Comparison of ENCODE assay signal across 6 cellular contexts in genomic region chr11:97902828-97903227, GRCh38.
"Had no signal": no experiment of that assay in that cellular context is flagged by ENCODE, and none has a peak within 500 bp of the region (broad histone marks: within the 10 kb centered on the region; RNA-seq: fewer than 3 reads in every experiment).

No MANE protein-coding gene starts in this region.

- DNase-seq: IMR-90, KBM-7, KG1 had no signal

- FAIRE-seq: HepG2, HTR-8/SVneo had no signal

- ATAC-seq: HepG2 had no signal

- H3K27ac ChIP-seq: HL-60 had no signal
